Comparison of ENCODE assay signal across 9 cellular contexts in genomic region chr4:20395160-20395773, GRCh38.
DNase-seq lines count a peak whose midpoint lies in the region; ATAC-seq and TF ChIP-seq lines count a peak whose summit lies in the region.
"Had no signal": no experiment of that assay in that cellular context is flagged by ENCODE, and none has a peak within 500 bp of the region (broad histone marks: within the 10 kb centered on the region; RNA-seq: fewer than 3 reads in every experiment).

No MANE protein-coding gene starts in this region.

- POLR2A ChIA-PET in Panc1 (lab: Charles Lee), result no interaction called here

- in situ Hi-C loops in Panc1 (cut with HindIII; ENCODE audit: low pct_unique_long_range_greater_than_20kb, low sequenced_read_pairs), result no loop called here

- intact Hi-C loops in Panc1 (cut with micrococcal nuclease; ENCODE audit: unreplicated experiment) (no loop called here), posterior cingulate gyrus (cut with DNase I) (no loop called here), tibial artery (cut with DNase I; ENCODE audit: low total_unique reads) (no loop called here)

- TF ChIP-seq POLR2A in erythroblast (IDR thresholded peaks at IDR 0.05; ENCODE audit: low read length), result no peak

- no peaks in the 10 kb centered on the region for H3K4me1 ChIP-seq in Panc1 (ENCODE audit: control insufficient read depth, insufficient read depth, low read length)
- peaks cover 0 to 8% (median 0%) of the 10 kb centered on the region in 4 donors for H3K4me1 ChIP-seq in tibial artery

- CTCF ChIA-PET in Panc1 (lab: Charles Lee), result interaction anchor here (0.8 kb wide), 1 partner anchor 33 kb away, joined by 3 read pairs; no protein-coding TSS in a partner anchor

- no TSS peak for BruUV-seq in Panc1 (replicated peaks; lab: Mats Ljungman, UMichigan)

- H3K9me3 ChIP-seq in Panc1 (ENCODE audit: control insufficient read depth, insufficient read depth, low read depth, low read length), result no peaks in the 10 kb centered on the region
- no peaks in the 10 kb centered on the region for H3K9me3 ChIP-seq in tibial artery

- H3K36me3 ChIP-seq in Panc1 (ENCODE audit: control insufficient read depth, insufficient read depth, low read length) (no peaks in the 10 kb centered on the region), tibial artery (no peaks in the 10 kb centered on the region)

- DNase-seq in COR-L47 (lab: John Stamatoyannopoulos, UW) (peak; percentile 88), HL-60 (ENCODE audit: low read depth in 1 of 2, low spot score in 1 of 2) (peak in 1 of 2 experiments; percentile 18), Panc1 (ENCODE audit: low read depth, low spot score) (no peak), erythroblast (lab: John Stamatoyannopoulos, UW) (peak; percentile 15 to 57), posterior cingulate gyrus (peak in 7 of 10 donors; percentile 30 to 71 (median 42)), GDM1 (lab: John Stamatoyannopoulos, UW) (no peak), tibial artery (no peak)
- DNase-seq: naive B cell had no signal

- H3K4me3 ChIP-seq in HL-60 (replicated peaks; ENCODE audit: insufficient read depth, low read length) (no peak overlapping the region), Panc1 (ENCODE audit: low read depth in 2 of 2, low read length in 2 of 2) (no peak overlapping the region), tibial artery (no peak overlapping the region)

- TF ChIP-seq CTCF in HL-60 (IDR thresholded peaks at IDR 0.05; ENCODE audit: insufficient read depth, low read length), result peak; percentile 15
- peak; percentile 67 for TF ChIP-seq CTCF in Panc1 (IDR thresholded peaks at IDR 0.05)
- TF ChIP-seq CTCF in tibial artery (IDR thresholded peaks at IDR 0.05), result peak in 1 of 2 experiments; percentile 11

- H3K27ac ChIP-seq in HL-60 (replicated peaks), result no peak overlapping the region
- H3K27ac ChIP-seq in Panc1 (ENCODE audit: low read length), result no peak overlapping the region
- no peak overlapping the region for H3K27ac ChIP-seq in tibial artery

- H3K27me3 ChIP-seq in HL-60 (ENCODE audit: insufficient read depth, poor library complexity, severe bottlenecking) (no peaks in the 10 kb centered on the region), Panc1 (ENCODE audit: control insufficient read depth, insufficient read depth, low read length) (no peaks in the 10 kb centered on the region), tibial artery (no peaks in the 10 kb centered on the region)

- peak; percentile 73 for ATAC-seq in GM18868 (IDR thresholded peaks at IDR 0.05; ENCODE audit: unreplicated experiment)
- no peak for ATAC-seq in Panc1

Comparison
In these comparisons a context has a peak if more than half of its experiments do, and no peak if none do; other contexts are left out.
1. DNase-seq: peak in COR-L47 (single experiment), erythroblast (2 of 2) and posterior cingulate gyrus (7 of 10); none in Panc1 (single experiment), GDM1 (single experiment) and tibial artery (0 of 2).